ENCODE assay signal across 11 cellular contexts in genomic region chr11:113593698-113594308, GRCh38.
DNase-seq lines count a peak whose midpoint lies in the region; ATAC-seq and TF ChIP-seq lines count a peak whose summit lies in the region.
"Had no signal": no experiment of that assay in that cellular context is flagged by ENCODE, and none has a peak within 500 bp of the region (broad histone marks: within the 10 kb centered on the region; RNA-seq: fewer than 3 reads in every experiment).

No MANE protein-coding gene starts in this region.

- no peak overlapping the region for H3K27ac ChIP-seq in RWPE1
- H3K27ac ChIP-seq: gastrocnemius medialis, neural progenitor cell had no signal

- DNase-seq in Ammon's horn (ENCODE audit: low spot score) (peak; percentile 57), astrocyte of the hippocampus (ENCODE audit: low read depth, low spot score) (peak; percentile 17), RWPE1 (ENCODE audit: low spot score) (no peak), midbrain (lab: John Stamatoyannopoulos, UW) (no peak), NCI-H524 treated with DMSO at 0.1 percent for 48 hours (lab: John Stamatoyannopoulos, UW) (no peak), NCI-H2107 (lab: John Stamatoyannopoulos, UW) (no peak)
- DNase-seq: DMS79 treated with DMSO at 0.1 percent for 48 hours had no signal

- POLR2A ChIA-PET in RWPE1 (lab: Yijun Ruan, JAX; ENCODE audit: low non-redundant PET) = no interaction called here

- ATAC-seq in GM19328 (IDR thresholded peaks at IDR 0.05; ENCODE audit: unreplicated experiment) = peak; percentile 73
- peak; percentile 90 for ATAC-seq in HG03196 (IDR thresholded peaks at IDR 0.05; ENCODE audit: unreplicated experiment)

- CTCF ChIA-PET in RWPE1 (lab: Yijun Ruan, JAX) = no interaction called here

- TF ChIP-seq CTCF in RWPE1 (conservative IDR thresholded peaks at IDR 0.05; ENCODE audit: low read depth) = no peak

Comparison
In these comparisons a context has a peak if more than half of its experiments do, and no peak if none do; other contexts are left out.
1. DNase-seq: peak in Ammon's horn (single experiment) and astrocyte of the hippocampus (single experiment); none in RWPE1 (single experiment), midbrain (single experiment), NCI-H524 treated with DMSO at 0.1 percent for 48 hours (single experiment) and NCI-H2107 (single experiment).